28 cellular contexts compared by ENCODE assay signal in the genomic region with DNA sequence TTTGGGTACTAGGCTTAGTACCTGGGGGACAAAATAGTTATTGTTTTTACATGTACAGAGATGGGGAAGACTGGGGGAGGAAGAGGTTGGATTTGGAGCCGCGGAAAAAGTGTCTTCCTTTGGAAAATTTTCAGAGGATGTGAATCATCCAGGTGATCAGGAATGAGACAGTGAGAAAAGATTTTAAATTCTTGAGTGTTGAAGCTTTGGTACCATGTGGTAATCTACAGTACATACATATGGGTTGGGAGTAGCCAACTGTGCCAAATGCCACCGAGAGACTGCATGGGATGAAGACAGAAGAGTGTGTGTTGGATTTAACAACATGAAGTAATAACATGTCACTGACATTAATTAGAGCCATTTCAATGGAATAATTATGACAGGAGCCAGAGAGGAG.
"Had no signal": no experiment of that assay in that cellular context is flagged by ENCODE, and none has a peak within 500 bp of the region (broad histone marks: within the 10 kb centered on the region; RNA-seq: fewer than 3 reads in every experiment).

No MANE protein-coding gene starts in this region.

- ATAC-seq: activated naive CD4-positive, alpha-beta T cell treated with anti-CD3 and anti-CD28 coated beads, Interleukin-2, amount 50 U/mL, for 72 hours; activated T-cell treated with anti-CD3 and anti-CD28 coated beads, Interleukin-2, amount 50 U/mL, for 72 hours; effector memory CD8-positive, alpha-beta T cell had no signal

- H3K4me1 ChIP-seq: ascending aorta, esophagus muscularis mucosa had no signal

- H3K27ac Mint-ChIP-seq: activated CD4-positive, alpha-beta memory T cell treated with anti-CD3 and anti-CD28 coated beads, Interleukin-2, amount 10 ng/mL, durations not matched to agents 7 days and 5 days; activated CD4-positive, alpha-beta T cell treated with anti-CD3 and anti-CD28 coated beads, Interleukin-2, amount 10 ng/mL, durations not matched to agents 7 days and 5 days; activated naive CD4-positive, alpha-beta T cell treated with anti-CD3 and anti-CD28 coated beads, Interleukin-2, amount 10 ng/mL, durations not matched to agents 7 days and 5 days; activated naive CD4-positive, alpha-beta T cell treated with anti-CD3 and anti-CD28 coated beads, Interleukin-2, amount 50 U/mL, for 72 hours; activated naive CD8-positive, alpha-beta T cell treated with anti-CD3 and anti-CD28 coated beads, Interleukin-2, amount 10 ng/mL, durations not matched to agents 7 days and 5 days; activated T-cell treated with anti-CD3 and anti-CD28 coated beads, Interleukin-2, amount 50 U/mL, for 24 hours; activated T-cell treated with anti-CD3 and anti-CD28 coated beads, Interleukin-2, amount 50 U/mL, for 72 hours; brain; effector memory CD8-positive, alpha-beta T cell had no signal

- H3K36me3 ChIP-seq: ascending aorta, esophagus muscularis mucosa had no signal

- H3K4me1 Mint-ChIP-seq: activated CD4-positive, alpha-beta memory T cell treated with anti-CD3 and anti-CD28 coated beads, Interleukin-2, amount 10 ng/mL, durations not matched to agents 7 days and 5 days; activated CD4-positive, alpha-beta T cell treated with anti-CD3 and anti-CD28 coated beads, Interleukin-2, amount 10 ng/mL, durations not matched to agents 7 days and 5 days; activated naive CD4-positive, alpha-beta T cell treated with anti-CD3 and anti-CD28 coated beads, Interleukin-2, amount 10 ng/mL, durations not matched to agents 7 days and 5 days; activated naive CD8-positive, alpha-beta T cell treated with anti-CD3 and anti-CD28 coated beads, Interleukin-2, amount 10 ng/mL, durations not matched to agents 7 days and 5 days; brain had no signal

- H3K27me3 Mint-ChIP-seq: activated CD4-positive, alpha-beta memory T cell treated with anti-CD3 and anti-CD28 coated beads, Interleukin-2, amount 10 ng/mL, durations not matched to agents 7 days and 5 days; activated CD4-positive, alpha-beta T cell treated with anti-CD3 and anti-CD28 coated beads, Interleukin-2, amount 10 ng/mL, durations not matched to agents 7 days and 5 days; activated naive CD4-positive, alpha-beta T cell treated with anti-CD3 and anti-CD28 coated beads, Interleukin-2, amount 10 ng/mL, durations not matched to agents 7 days and 5 days; activated naive CD8-positive, alpha-beta T cell treated with anti-CD3 and anti-CD28 coated beads, Interleukin-2, amount 10 ng/mL, durations not matched to agents 7 days and 5 days; activated T-cell treated with anti-CD3 and anti-CD28 coated beads, Interleukin-2, amount 50 U/mL, for 24 hours; brain; effector memory CD8-positive, alpha-beta T cell had no signal

- H3K4me3 Mint-ChIP-seq: activated CD4-positive, alpha-beta memory T cell treated with anti-CD3 and anti-CD28 coated beads, Interleukin-2, amount 10 ng/mL, durations not matched to agents 7 days and 5 days; activated CD4-positive, alpha-beta T cell treated with anti-CD3 and anti-CD28 coated beads, Interleukin-2, amount 10 ng/mL, durations not matched to agents 7 days and 5 days; activated naive CD4-positive, alpha-beta T cell treated with anti-CD3 and anti-CD28 coated beads, Interleukin-2, amount 10 ng/mL, durations not matched to agents 7 days and 5 days; activated naive CD8-positive, alpha-beta T cell treated with anti-CD3 and anti-CD28 coated beads, Interleukin-2, amount 10 ng/mL, durations not matched to agents 7 days and 5 days; activated T-cell treated with anti-CD3 and anti-CD28 coated beads, Interleukin-2, amount 50 U/mL, for 24 hours; activated T-cell treated with anti-CD3 and anti-CD28 coated beads, Interleukin-2, amount 50 U/mL, for 72 hours; brain; effector memory CD8-positive, alpha-beta T cell had no signal

- H3K4me3 ChIP-seq: ascending aorta, esophagus muscularis mucosa had no signal

- H3K27ac ChIP-seq: ascending aorta, esophagus muscularis mucosa had no signal

- H3K9me3 ChIP-seq: ascending aorta, esophagus muscularis mucosa had no signal

- DNase-seq: activated CD4-positive, alpha-beta memory T cell treated with anti-CD3 and anti-CD28 coated beads, Interleukin-2, amount 10 ng/mL, durations not matched to agents 7 days and 5 days; activated CD4-positive, alpha-beta T cell treated with anti-CD3 and anti-CD28 coated beads for 4 hours; activated CD4-positive, alpha-beta T cell treated with anti-CD3 and anti-CD28 coated beads, Interleukin-2, amount 10 ng/mL, durations not matched to agents 7 days and 5 days; activated CD4-positive, alpha-beta T cell treated with anti-CD3 and anti-CD28 coated beads, Interleukin-2, amount 50 U/mL, for 4 hours; activated CD4-positive, CD25-positive, alpha-beta regulatory T cell; activated CD4-positive, CD25-positive, alpha-beta regulatory T cell treated with anti-CD3 and anti-CD28 coated beads, Interleukin-2, amount 50 U/mL, for 72 hours; activated CD8-positive, alpha-beta memory T cell treated with anti-CD3 and anti-CD28 coated beads, Interleukin-2, amount 50 U/mL, for 48 hours; activated gamma-delta T cell; activated naive CD4-positive, alpha-beta T cell; activated naive CD4-positive, alpha-beta T cell treated with anti-CD3 and anti-CD28 coated beads, Interleukin-2, amount 10 ng/mL, durations not matched to agents 7 days and 5 days; activated naive CD8-positive, alpha-beta T cell treated with anti-CD3 and anti-CD28 coated beads, Interleukin-2, amount 10 ng/mL, durations not matched to agents 7 days and 5 days; activated T-cell treated with anti-CD3 and anti-CD28 coated beads for 4 hours; activated T-cell treated with anti-CD3 and anti-CD28 coated beads, Interleukin-2, amount 50 U/mL, for 24 hours; activated T-cell treated with anti-CD3 and anti-CD28 coated beads, Interleukin-2, amount 50 U/mL, for 72 hours; caudate nucleus; cortex of kidney; dermis blood vessel endothelial cell; effector CD4-positive, alpha-beta T cell; effector memory CD8-positive, alpha-beta T cell; erythroblast; foreskin melanocyte; head of caudate nucleus; hippocampal formation; T-helper 2 cell had no signal

- H3K27me3 ChIP-seq: ascending aorta, esophagus muscularis mucosa had no signal

- H3K36me3 Mint-ChIP-seq: activated naive CD4-positive, alpha-beta T cell treated with anti-CD3 and anti-CD28 coated beads, Interleukin-2, amount 10 ng/mL, durations not matched to agents 7 days and 5 days; activated naive CD8-positive, alpha-beta T cell treated with anti-CD3 and anti-CD28 coated beads, Interleukin-2, amount 10 ng/mL, durations not matched to agents 7 days and 5 days; brain had no signal
